Comparison of ENCODE assay signal across 9 cellular contexts in the genomic region with DNA sequence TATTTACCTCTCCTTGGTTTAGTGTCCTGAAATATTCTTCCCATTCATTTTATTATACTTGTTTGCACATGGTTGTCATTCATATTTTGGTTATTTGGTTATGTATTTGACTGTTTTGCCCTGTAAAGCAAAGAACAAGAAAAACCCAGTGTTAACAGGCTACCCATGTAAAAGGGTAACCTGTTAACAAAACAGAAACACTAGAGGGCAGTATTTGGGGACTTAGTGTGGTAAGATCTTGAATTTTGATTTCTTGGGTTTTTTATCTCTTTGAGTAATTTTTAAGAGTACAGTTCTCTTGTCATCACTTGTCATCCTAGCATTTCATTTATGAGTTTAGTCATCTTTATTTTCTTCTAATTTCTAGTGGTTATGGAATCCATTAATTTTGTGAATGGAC. TPM values are rescaled to one million over a fixed set of nuclear protein-coding genes. Genes with fewer than 3 reads are reported as not detected.
DNase-seq lines count a peak whose midpoint lies in the region; ATAC-seq, FAIRE-seq and TF ChIP-seq lines count a peak whose summit lies in the region.
"Had no signal": no experiment of that assay in that cellular context is flagged by ENCODE, and none has a peak within 500 bp of the region (broad histone marks: within the 10 kb centered on the region; RNA-seq: fewer than 3 reads in every experiment).

No MANE protein-coding gene starts in this region.

- no peaks in the 10 kb centered on the region for H3K27me3 Mint-ChIP-seq in activated CD4-positive, alpha-beta memory T cell treated with anti-CD3 and anti-CD28 coated beads, Interleukin-2, amount 10 ng/mL, durations not matched to agents 7 days and 5 days

- no peaks in the 10 kb centered on the region for H3K36me3 Mint-ChIP-seq in activated CD4-positive, alpha-beta memory T cell treated with anti-CD3 and anti-CD28 coated beads, Interleukin-2, amount 10 ng/mL, durations not matched to agents 7 days and 5 days (ENCODE audit: low read depth)

- peak; percentile 45 for DNase-seq in GM10248 (ENCODE audit: extremely low spot score)
- no peak for DNase-seq in Peyer's patch
- DNase-seq in foreskin keratinocyte, result peak in 1 of 2 donors; percentile 15
- no peak for DNase-seq in activated CD4-positive, alpha-beta memory T cell treated with anti-CD3 and anti-CD28 coated beads, Interleukin-2, amount 10 ng/mL, durations not matched to agents 7 days and 5 days
- DNase-seq in caudate nucleus (lab: John Stamatoyannopoulos, UW), result no peak
- no peak for DNase-seq in stomach
- DNase-seq: activated T-cell treated with anti-CD3 and anti-CD28 coated beads, Interleukin-2, amount 50 U/mL, for 1 hour had no signal

- H3K27me3 ChIP-seq in Peyer's patch, result no peaks in the 10 kb centered on the region
- H3K27me3 ChIP-seq in foreskin keratinocyte, result no peaks in the 10 kb centered on the region
- H3K27me3 ChIP-seq in stomach, result no peaks in the 10 kb centered on the region

- no peaks in the 10 kb centered on the region for H3K9me3 ChIP-seq in Peyer's patch
- no peaks in the 10 kb centered on the region for H3K9me3 ChIP-seq in stomach

- H3K27ac ChIP-seq in Peyer's patch, result no peak overlapping the region
- H3K27ac ChIP-seq in foreskin keratinocyte, result no peak overlapping the region
- no peak overlapping the region for H3K27ac ChIP-seq in caudate nucleus (ENCODE audit: low read depth, low read length)
- no peak overlapping the region for H3K27ac ChIP-seq in stomach

- FAIRE-seq in A204.1 (lab: Jason Lieb, UNC), result peak; percentile 65

- no peaks in the 10 kb centered on the region for H3K9me3 Mint-ChIP-seq in activated CD4-positive, alpha-beta memory T cell treated with anti-CD3 and anti-CD28 coated beads, Interleukin-2, amount 10 ng/mL, durations not matched to agents 7 days and 5 days

- H3K4me3 Mint-ChIP-seq in activated CD4-positive, alpha-beta memory T cell treated with anti-CD3 and anti-CD28 coated beads, Interleukin-2, amount 10 ng/mL, durations not matched to agents 7 days and 5 days, result no peak overlapping the region

- CTCF ChIA-PET in GM10248 (lab: Yijun Ruan, JAX), result interaction anchor here (0.7 to 2.5 kb wide), 5 partner anchors 8 to 139 kb away, joined by 3 to 10 read pairs (median 3); no protein-coding TSS in a partner anchor
- CTCF ChIA-PET in activated CD4-positive, alpha-beta memory T cell treated with anti-CD3 and anti-CD28 coated beads, Interleukin-2, amount 10 ng/mL, durations not matched to agents 7 days and 5 days (lab: Charles Lee), result interaction anchor here (0.6 to 8.3 kb wide), 8 partner anchors 8 to 187 kb away, joined by 3 to 67 read pairs (median 3); a partner anchor contains a TSS

- H3K4me1 ChIP-seq in Peyer's patch, result no peaks in the 10 kb centered on the region
- no peaks in the 10 kb centered on the region for H3K4me1 ChIP-seq in foreskin keratinocyte
- H3K4me1 ChIP-seq in stomach, result no peaks in the 10 kb centered on the region

- TF ChIP-seq CTCF in GM10248 (IDR thresholded peaks at IDR 0.05; ENCODE audit: control extremely low read depth, extremely low read depth, low read depth, missing control alignments) (peak; percentile 37), Peyer's patch (IDR thresholded peaks at IDR 0.05) (peak in 5 of 6 experiments; percentile 33 to 53 (median 45)), foreskin keratinocyte (conservative IDR thresholded peaks at IDR 0.05) (peak; percentile 72), stomach (IDR thresholded peaks at IDR 0.05) (peak in 2 of 7 experiments; percentile 25 to 31)

- TF ChIP-seq POLR2A in Peyer's patch (IDR thresholded peaks at IDR 0.05), result no peak
- no peak for TF ChIP-seq POLR2A in stomach (IDR thresholded peaks at IDR 0.05)

- TF ChIP-seq EP300 in stomach (IDR thresholded peaks at IDR 0.05), result no peak

- peaks cover 0 to 18% (median 0%) of the 10 kb centered on the region in 3 donors for H3K36me3 ChIP-seq in Peyer's patch
- H3K36me3 ChIP-seq in stomach, result peaks cover 12 to 60% (median 57%) of the 10 kb centered on the region in 4 donors

- intact Hi-C loops in stomach (cut with DNase I; ENCODE audit: low total_unique reads), result no loop called here

- ATAC-seq in foreskin keratinocyte, result no peak
- no peak for ATAC-seq in HG02852 (IDR thresholded peaks at IDR 0.05; ENCODE audit: unreplicated experiment)

- H3K4me1 Mint-ChIP-seq in activated CD4-positive, alpha-beta memory T cell treated with anti-CD3 and anti-CD28 coated beads, Interleukin-2, amount 10 ng/mL, durations not matched to agents 7 days and 5 days, result peaks cover 10% of the 10 kb centered on the region

- POLR2A ChIA-PET in GM10248 (lab: Yijun Ruan, JAX), result no interaction called here
- POLR2A ChIA-PET in activated CD4-positive, alpha-beta memory T cell treated with anti-CD3 and anti-CD28 coated beads, Interleukin-2, amount 10 ng/mL, durations not matched to agents 7 days and 5 days (lab: Charles Lee), result interaction anchor here (0.6 to 1.2 kb wide), 2 partner anchors 44 to 54 kb away, joined by 3 read pairs; no protein-coding TSS in a partner anchor

- H3K4me3 ChIP-seq in Peyer's patch (no peak overlapping the region), stomach (no peak overlapping the region)

- no peak overlapping the region for H3K27ac Mint-ChIP-seq in activated CD4-positive, alpha-beta memory T cell treated with anti-CD3 and anti-CD28 coated beads, Interleukin-2, amount 10 ng/mL, durations not matched to agents 7 days and 5 days

RNA-seq across cellular contexts. Expression of a gene that starts 51.3 kb away (rescaled TPM):
- total RNA-seq in Peyer's patch, result 10 to 100 TPM; 26.1 to 55.3 (median 41.2) TPM
- 15.4 and 16.1 TPM in 2 replicates for total RNA-seq in foreskin keratinocyte
- polyA plus RNA-seq in foreskin keratinocyte, result 16.0 and 16.8 TPM in 2 replicates
- 10 to 100 TPM; 31.9 to 35.9 TPM for total RNA-seq in activated CD4-positive, alpha-beta memory T cell treated with anti-CD3 and anti-CD28 coated beads, Interleukin-2, amount 10 ng/mL, durations not matched to agents 7 days and 5 days
- 100 to 1,000 TPM in 2 of 5 donors, 10 to 100 TPM in 3; 12.9 to 122 (median 62.9) TPM for total RNA-seq in stomach
- polyA plus RNA-seq in stomach, result 10 to 100 TPM; 21.4 to 38.9 (median 29.5) TPM

RNA-seq across cellular contexts. Expression of a gene that starts 51.3 kb away (rescaled TPM):
- total RNA-seq in Peyer's patch (10 to 100 TPM in 2 of 4 donors, 1 to 10 TPM in 2; 2.3 to 14.0 (median 8.5) TPM), foreskin keratinocyte (29.4 and 32.0 TPM in 2 replicates), stomach (10 to 100 TPM in 4 of 5 donors, 1 to 10 TPM in 1; 6.7 to 86.6 (median 18.7) TPM)
- polyA plus RNA-seq in foreskin keratinocyte (42.1 and 44.9 TPM in 2 replicates), stomach (10 to 100 TPM; 16.7 to 27.3 (median 23.6) TPM)
- 1 to 10 TPM; 4.1 to 5.2 TPM for total RNA-seq in activated CD4-positive, alpha-beta memory T cell treated with anti-CD3 and anti-CD28 coated beads, Interleukin-2, amount 10 ng/mL, durations not matched to agents 7 days and 5 days
